In genomic region chr10:1178506-1178905, GRCh38 we compare ENCODE assay signal across 14 cellular contexts.
A peak's percentile ranks its signal among the peaks of the same experiment; 100 is the strongest.
DNase-seq lines count a peak whose midpoint lies in the region; ATAC-seq and TF ChIP-seq lines count a peak whose summit lies in the region.
"Had no signal": no experiment of that assay in that cellular context is flagged by ENCODE, and none has a peak within 500 bp of the region (broad histone marks: within the 10 kb centered on the region; RNA-seq: fewer than 3 reads in every experiment).

No MANE protein-coding gene starts in this region.

- intact Hi-C loops in lower lobe of right lung (cut with DNase I), result no loop called here
- intact Hi-C loops in spleen (cut with DNase I; ENCODE audit: low total_unique reads), result no loop called here

- POLR2A ChIA-PET in WTC11 (lab: Charles Lee), result no interaction called here

- peaks cover 54% of the 10 kb centered on the region for H3K4me1 ChIP-seq in BLaER1
- H3K4me1 ChIP-seq in lower lobe of right lung, result no peaks in the 10 kb centered on the region
- H3K4me1 ChIP-seq in spleen, result no peaks in the 10 kb centered on the region

- peaks cover 7% of the 10 kb centered on the region for H3K9me3 ChIP-seq in BLaER1
- no peaks in the 10 kb centered on the region for H3K9me3 ChIP-seq in lower lobe of right lung
- no peaks in the 10 kb centered on the region for H3K9me3 ChIP-seq in spleen

- 0 out of 2 replicates have a peak overlapping the region, but pooled peaks have one; percentile 7 for H3K4me2 ChIP-seq in BLaER1

- peaks cover 6% of the 10 kb centered on the region for H3K4me1 Mint-ChIP-seq in WTC11
- H3K4me1 Mint-ChIP-seq: B cell had no signal

- no peaks in the 10 kb centered on the region for H4K20me1 ChIP-seq in BLaER1

- H3K9ac ChIP-seq in BLaER1, result no peak overlapping the region

- H3K27me3 Mint-ChIP-seq in WTC11 (ENCODE audit: low read depth), result no peaks in the 10 kb centered on the region; the same call in 1 of the 2 replicates

- TF ChIP-seq POLR2A in spleen (IDR thresholded peaks at IDR 0.05), result no peak

- H3K36me3 ChIP-seq in BLaER1 (no peaks in the 10 kb centered on the region), lower lobe of right lung (no peaks in the 10 kb centered on the region), spleen (no peaks in the 10 kb centered on the region)

- peak; percentile 10 for DNase-seq in WTC11 (ENCODE audit: low spot score)
- DNase-seq in lower lobe of right lung, result peak; percentile 17
- peak; percentile 36 for DNase-seq in spleen
- no peak for DNase-seq in activated naive CD4-positive, alpha-beta T cell treated with Interleukin-2 at 50 U/mL for 16 hours
- no peak for DNase-seq in NCI-H1105 (lab: John Stamatoyannopoulos, UW)
- DNase-seq: CD4-positive, alpha-beta memory T cell; DMS79 had no signal

- H3K4me3 Mint-ChIP-seq in WTC11, result no peak overlapping the region
- H3K4me3 Mint-ChIP-seq: B cell; CD4-positive, alpha-beta memory T cell had no signal

- H3K27ac ChIP-seq in BLaER1 (peak overlapping the region; percentile 42; the same call in 1 of the 2 replicates), lower lobe of right lung (no peak overlapping the region), spleen (no peak overlapping the region)
- H3K27ac ChIP-seq: C4-2B had no signal

- ATAC-seq in WTC11 (no peak), lower lobe of right lung (no peak), GM19463 (IDR thresholded peaks at IDR 0.05; ENCODE audit: unreplicated experiment) (no peak)
- ATAC-seq: GM12878, HCT116, HepG2 had no signal

- no peak overlapping the region for H3K27ac Mint-ChIP-seq in WTC11
- H3K27ac Mint-ChIP-seq: B cell had no signal

- H3K27me3 ChIP-seq in BLaER1 (no peaks in the 10 kb centered on the region), lower lobe of right lung (ENCODE audit: low read depth) (peaks cover 4% of the 10 kb centered on the region), spleen (replicated peaks in 1 of 7) (peaks cover 0 to 6% (median 0%) of the 10 kb centered on the region in 7 donors)

- 81 to 95% (median 88%) methylated on average over 15 to 16 of the region's 16 CpGs for WGBS in spleen, 5 donors

- no peak for TF ChIP-seq CTCF in WTC11 (IDR thresholded peaks at IDR 0.05)
- TF ChIP-seq CTCF in lower lobe of right lung (IDR thresholded peaks at IDR 0.05), result no peak
- TF ChIP-seq CTCF in spleen (IDR thresholded peaks at IDR 0.05 in 8 of 11, conservative IDR thresholded peaks at IDR 0.05 in 3 of 11), result no peak

- CTCF ChIA-PET in WTC11 (lab: Charles Lee), result interaction anchor here (1.2 kb wide), 1 partner anchor 190 kb away, joined by 7 read pairs; no protein-coding TSS in a partner anchor

- H3K4me3 ChIP-seq in BLaER1 (no peak overlapping the region), lower lobe of right lung (no peak overlapping the region), spleen (no peak overlapping the region)
- H3K4me3 ChIP-seq: GM12878 had no signal

- H3K9me3 Mint-ChIP-seq in WTC11, result no peaks in the 10 kb centered on the region
- H3K9me3 Mint-ChIP-seq: CD4-positive, alpha-beta memory T cell had no signal

- no peaks in the 10 kb centered on the region for H3K36me3 Mint-ChIP-seq in WTC11
- H3K36me3 Mint-ChIP-seq: CD4-positive, alpha-beta memory T cell had no signal

TF ChIP-seq in WTC11, 78 proteins besides CTCF, POLR2A, EP300 and RAD21:
- TF ChIP-seq FOXP1 (CRISPR knock-in tag; IDR thresholded peaks at IDR 0.05; ENCODE audit: borderline replicate concordance) (no peak), CDX4 (CRISPR knock-in tag; IDR thresholded peaks at IDR 0.05; ENCODE audit: borderline replicate concordance) (no peak), NFE2L1 (CRISPR knock-in tag; IDR thresholded peaks at IDR 0.05) (no peak), CREM (CRISPR knock-in tag; IDR thresholded peaks at IDR 0.05) (no peak), ZNF512 (CRISPR knock-in tag; IDR thresholded peaks at IDR 0.05; ENCODE audit: borderline replicate concordance) (no peak), SP1 (CRISPR knock-in tag; conservative IDR thresholded peaks at IDR 0.05) (no peak), TEAD4 (CRISPR knock-in tag; IDR thresholded peaks at IDR 0.05) (no peak)
- TF ChIP-seq, protein P1, sequence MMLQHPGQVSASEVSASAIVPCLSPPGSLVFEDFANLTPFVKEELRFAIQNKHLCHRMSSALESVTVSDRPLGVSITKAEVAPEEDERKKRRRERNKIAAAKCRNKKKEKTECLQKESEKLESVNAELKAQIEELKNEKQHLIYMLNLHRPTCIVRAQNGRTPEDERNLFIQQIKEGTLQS (CRISPR knock-in tag; conservative IDR thresholded peaks at IDR 0.05), result no peak

Comparison
In these comparisons a context has a peak if more than half of its experiments do, and no peak if none do; other contexts are left out.
1. DNase-seq: peak in WTC11 (single experiment), lower lobe of right lung (single experiment) and spleen (single experiment); none in activated naive CD4-positive, alpha-beta T cell treated with Interleukin-2 at 50 U/mL for 16 hours (single experiment) and NCI-H1105 (single experiment).